In the genomic region with DNA sequence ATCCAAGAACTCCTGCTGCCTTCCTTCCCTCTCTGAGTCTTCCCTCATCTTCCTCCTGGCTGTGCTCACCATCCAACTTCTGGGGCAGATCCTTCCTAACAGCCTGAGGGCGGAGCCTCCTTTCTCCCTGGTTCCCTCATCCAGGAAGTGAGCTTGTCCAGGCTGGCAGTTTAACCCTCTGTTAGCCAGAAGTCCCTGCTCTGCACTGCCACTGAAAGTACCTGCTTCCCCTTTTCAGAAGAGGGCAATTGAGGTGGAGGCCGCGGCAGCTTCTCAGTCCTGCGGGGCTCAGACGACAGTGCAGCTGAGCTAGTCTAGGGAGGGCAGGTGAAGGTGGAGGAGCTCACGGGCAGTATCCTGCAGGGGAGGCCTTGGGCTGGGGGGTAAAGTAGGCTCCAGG, we compare ENCODE assay signal across 8 cellular contexts.
DNase-seq lines count a peak whose midpoint lies in the region; ATAC-seq and FAIRE-seq lines count a peak whose summit lies in the region.

No MANE protein-coding gene starts in this region.

- intact Hi-C loops in dendritic cell treated with granulocyte-macrophage colony-stimulating factor and Interleukin-4, amounts not matched to agents 40 ng/mL and 50 ng/mL, for 4 days (cut with micrococcal nuclease), result loop anchor here (5.0 kb wide), 1 partner anchor 34 kb away; no protein-coding TSS in a partner anchor
- intact Hi-C loops in CD4-positive, alpha-beta memory T cell (cut with micrococcal nuclease), result no loop called here

- H3K27ac ChIP-seq in CD4-positive, alpha-beta memory T cell (ENCODE audit: low read depth, low read length), result no peak overlapping the region

- H3K4me1 ChIP-seq in CD4-positive, alpha-beta memory T cell (ENCODE audit: insufficient read depth, low read length), result no peaks in the 10 kb centered on the region

- peaks cover 1% of the 10 kb centered on the region for H3K36me3 Mint-ChIP-seq in dendritic cell treated with granulocyte-macrophage colony-stimulating factor and Interleukin-4, amounts not matched to agents 40 ng/mL and 50 ng/mL, for 4 days (ENCODE audit: low read depth)
- H3K36me3 Mint-ChIP-seq in CD4-positive, alpha-beta memory T cell, result no peaks in the 10 kb centered on the region

- CTCF ChIA-PET in CD4-positive, alpha-beta memory T cell (lab: Charles Lee; ENCODE audit: partially characterized antibody), result no interaction called here

- no peak overlapping the region for H3K4me3 ChIP-seq in CD4-positive, alpha-beta memory T cell (ENCODE audit: low read length in 2 of 2)

- ATAC-seq in GM21576 (IDR thresholded peaks at IDR 0.05; ENCODE audit: unreplicated experiment), result peak; percentile 79

- H3K27me3 Mint-ChIP-seq in dendritic cell treated with granulocyte-macrophage colony-stimulating factor and Interleukin-4, amounts not matched to agents 40 ng/mL and 50 ng/mL, for 4 days, result no peaks in the 10 kb centered on the region
- H3K27me3 Mint-ChIP-seq in CD4-positive, alpha-beta memory T cell, result peaks cover 23 to 27% of the 10 kb centered on the region in 2 donors

- FAIRE-seq in frontal cortex (lab: Jason Lieb, UNC) (no peak), RCC 7860 (lab: Jason Lieb, UNC) (no peak)

- POLR2A ChIA-PET in CD4-positive, alpha-beta memory T cell (lab: Charles Lee; ENCODE audit: partially characterized antibody), result no interaction called here

- no peaks in the 10 kb centered on the region for H3K27me3 ChIP-seq in CD4-positive, alpha-beta memory T cell (ENCODE audit: insufficient read depth, low read length)

- peak overlapping the region; percentile 7 for H3K4me3 Mint-ChIP-seq in dendritic cell treated with granulocyte-macrophage colony-stimulating factor and Interleukin-4, amounts not matched to agents 40 ng/mL and 50 ng/mL, for 4 days
- H3K4me3 Mint-ChIP-seq in CD4-positive, alpha-beta memory T cell, result no peak overlapping the region

- no peaks in the 10 kb centered on the region for H3K9me3 ChIP-seq in CD4-positive, alpha-beta memory T cell (ENCODE audit: control insufficient read depth in 1 of 2, low read length in 2 of 2)

- peaks cover 10% of the 10 kb centered on the region for H3K9me3 Mint-ChIP-seq in dendritic cell treated with granulocyte-macrophage colony-stimulating factor and Interleukin-4, amounts not matched to agents 40 ng/mL and 50 ng/mL, for 4 days
- H3K9me3 Mint-ChIP-seq in CD4-positive, alpha-beta memory T cell, result no peaks in the 10 kb centered on the region

- peaks cover 60% of the 10 kb centered on the region for H3K4me1 Mint-ChIP-seq in dendritic cell treated with granulocyte-macrophage colony-stimulating factor and Interleukin-4, amounts not matched to agents 40 ng/mL and 50 ng/mL, for 4 days (ENCODE audit: low read depth)
- H3K4me1 Mint-ChIP-seq in CD4-positive, alpha-beta memory T cell, result no peaks in the 10 kb centered on the region

- H3K27ac Mint-ChIP-seq in dendritic cell treated with granulocyte-macrophage colony-stimulating factor and Interleukin-4, amounts not matched to agents 40 ng/mL and 50 ng/mL, for 4 days, result peak overlapping the region; percentile 68
- H3K27ac Mint-ChIP-seq in CD4-positive, alpha-beta memory T cell, result no peak overlapping the region

- DNase-seq in GF-D8 (lab: John Stamatoyannopoulos, UW) (peak; percentile 76), KG1 (lab: John Stamatoyannopoulos, UW) (peak; percentile 85), frontal cortex (ENCODE audit: low spot score in 2 of 2) (no peak), RCC 7860 (ENCODE audit: low spot score) (no peak)
- DNase-seq in CD4-positive, alpha-beta memory T cell, result no peak
- DNase-seq in stimulated activated CD4-positive, alpha-beta T cell treated with anti-CD3 and anti-CD28 coated beads, Interleukin-4, amount 100 ng/mL, for 4 hours, result no peak

- no peaks in the 10 kb centered on the region for H3K36me3 ChIP-seq in CD4-positive, alpha-beta memory T cell (ENCODE audit: insufficient read depth, low read length)

Comparison
In these comparisons a context has a peak if more than half of its experiments do, and no peak if none do; other contexts are left out.
1. DNase-seq: peak in GF-D8 (single experiment) and KG1 (single experiment); none in frontal cortex (0 of 2), RCC 7860 (single experiment), CD4-positive, alpha-beta memory T cell (0 of 5) and stimulated activated CD4-positive, alpha-beta T cell treated with anti-CD3 and anti-CD28 coated beads, Interleukin-4, amount 100 ng/mL, for 4 hours (0 of 2).